ENCODE assay signal across 21 cellular contexts in genomic region chr2:167792126-167792525, GRCh38.
DNase-seq lines count a peak whose midpoint lies in the region; TF ChIP-seq lines count a peak whose summit lies in the region.
"Had no signal": no experiment of that assay in that cellular context is flagged by ENCODE, and none has a peak within 500 bp of the region (broad histone marks: within the 10 kb centered on the region; RNA-seq: fewer than 3 reads in every experiment).

No MANE protein-coding gene starts in this region.

- no peak overlapping the region for H4K8ac ChIP-seq in H9 (replicated peaks; ENCODE audit: insufficient read length, low read depth, low read length)

- no peak for TF ChIP-seq CTCF in H9 (conservative IDR thresholded peaks at IDR 0.05)
- TF ChIP-seq CTCF in endodermal cell (conservative IDR thresholded peaks at IDR 0.05) = no peak

- no peak overlapping the region for H3K56ac ChIP-seq in H9 (ENCODE audit: insufficient read length, low read depth, low read length)

- peak overlapping the region; percentile 35 for H3K27ac ChIP-seq in H9 (ENCODE audit: insufficient read length, low read depth, low read length)
- H3K27ac ChIP-seq in HUES64 (ENCODE audit: low read depth, low read length) = peak overlapping the region; percentile 25; the same call in 1 of the 2 replicates
- H3K27ac ChIP-seq in endodermal cell (ENCODE audit: low read depth, low read length) = no peak overlapping the region
- H3K27ac ChIP-seq: A549; BLaER1 treated with 17β-estradiol and CSF1 and Interleukin-3, amounts not matched to agents 10 nM and 100 nM; GM23248 had no signal

- no peaks in the 10 kb centered on the region for H3K27me3 Mint-ChIP-seq in H9 (ENCODE audit: low read depth)
- H3K27me3 Mint-ChIP-seq in endodermal cell (ENCODE audit: insufficient read depth) = peaks cover 18% of the 10 kb centered on the region

- no peak overlapping the region for H3K9ac ChIP-seq in H9 (ENCODE audit: extremely low read depth, insufficient read length, low read length)
- peak overlapping the region; percentile 5; the same call in 1 of the 2 replicates for H3K9ac ChIP-seq in HUES64 (ENCODE audit: low read depth, low read length)
- H3K9ac ChIP-seq in endodermal cell (ENCODE audit: extremely low read depth, low read length, poor library complexity, severe bottlenecking) = no peak overlapping the region
- H3K9ac ChIP-seq: BLaER1 treated with 17β-estradiol and CSF1 and Interleukin-3, amounts not matched to agents 10 nM and 100 nM; GM23248 had no signal

- no peak overlapping the region for H4K91ac ChIP-seq in H9 (ENCODE audit: insufficient read length, low read depth, low read length)

- no peak overlapping the region for H2BK15ac ChIP-seq in H9 (ENCODE audit: low read depth, low read length)

- H3K14ac ChIP-seq in H9 (ENCODE audit: insufficient read depth, low read length) = no peak overlapping the region

- H3K27me3 ChIP-seq in H9 (ENCODE audit: insufficient read depth, low read length) (no peaks in the 10 kb centered on the region), HUES64 (ENCODE audit: insufficient read depth, low read length) (no peaks in the 10 kb centered on the region), endodermal cell (ENCODE audit: control insufficient read depth, insufficient read depth, low read length, poor library complexity, severe bottlenecking) (peaks cover 11% of the 10 kb centered on the region)
- H3K27me3 ChIP-seq: BE2C; BLaER1 treated with 17β-estradiol and CSF1 and Interleukin-3, amounts not matched to agents 10 nM and 100 nM had no signal

- no CpG with 5 or more reads among the region's 1 CpG for WGBS in H9 (ENCODE audit: extremely low coverage, insufficient read length, low lambda C conversion rate)
- no CpG with 5 or more reads among the region's 1 CpG for WGBS in HUES64
- WGBS in endodermal cell (ENCODE audit: insufficient coverage in 1 of 2, insufficient read length in 1 of 2), 2 experiments = no CpG with 5 or more reads among the region's 1 CpG

- no peaks in the 10 kb centered on the region for H3K23me2 ChIP-seq in H9 (ENCODE audit: insufficient read length, low read depth, low read length, poor library complexity, severe bottlenecking)

- no peak overlapping the region for H3K4me3 Mint-ChIP-seq in H9
- H3K4me3 Mint-ChIP-seq in endodermal cell = no peak overlapping the region
- H3K4me3 Mint-ChIP-seq: CD14-positive monocyte; CD4-positive, alpha-beta T cell; CD8-positive, alpha-beta memory T cell had no signal

- DNase-seq in H9 (no peak), endodermal cell (no peak), cerebellum (ENCODE audit: low spot score) (no peak), NCI-H526 (lab: John Stamatoyannopoulos, UW) (no peak), DMS53 treated with DMSO at 0.1 percent for 48 hours (lab: John Stamatoyannopoulos, UW; ENCODE audit: unreplicated experiment) (no peak), NCI-H2196 treated with DMSO at 0.1 percent for 48 hours (lab: John Stamatoyannopoulos, UW; ENCODE audit: unreplicated experiment) (no peak)
- DNase-seq: 8988T; ACHN; AML-193; BE2C; CD4-positive, alpha-beta T cell; CD8-positive, alpha-beta memory T cell; DMS 273 treated with DMSO at 0.1 percent for 48 hours; DMS79 treated with DMSO at 0.1 percent for 48 hours; GF-D8; GM23248; HCEC 1CT had no signal

- no peak overlapping the region for H4K5ac ChIP-seq in H9 (ENCODE audit: insufficient read length, low read depth, low read length)

- H3K36me3 ChIP-seq in HUES64 (ENCODE audit: insufficient read depth, low read length) (no peaks in the 10 kb centered on the region), endodermal cell (ENCODE audit: control insufficient read depth, insufficient read depth, low read length) (no peaks in the 10 kb centered on the region)
- H3K36me3 ChIP-seq: BE2C; BLaER1 treated with 17β-estradiol and CSF1 and Interleukin-3, amounts not matched to agents 10 nM and 100 nM had no signal

- peak overlapping the region in 2 of 3 experiments; percentile 16 to 45; a peak in 3 of 7 replicates for H3K27ac Mint-ChIP-seq in H9
- peak overlapping the region; percentile 42 for H3K27ac Mint-ChIP-seq in endodermal cell
- H3K27ac Mint-ChIP-seq: CD14-positive monocyte; CD4-positive, alpha-beta T cell; CD8-positive, alpha-beta memory T cell had no signal

- no peak overlapping the region for H2BK12ac ChIP-seq in H9 (ENCODE audit: insufficient read length, low read depth, low read length)

- no peak overlapping the region for H2BK5ac ChIP-seq in H9 (ENCODE audit: insufficient read length, low read length)

- H3K36me3 Mint-ChIP-seq in H9 (ENCODE audit: insufficient read depth in 1 of 3, low read depth in 3 of 3) = peaks cover 3 to 10% (median 6%) of the 10 kb centered on the region in 3 experiments
- H3K36me3 Mint-ChIP-seq in endodermal cell (ENCODE audit: low read depth) = peaks cover 2% of the 10 kb centered on the region
- H3K36me3 Mint-ChIP-seq: CD14-positive monocyte; CD8-positive, alpha-beta memory T cell had no signal

- H2BK20ac ChIP-seq in H9 (ENCODE audit: low read depth, low read length, poor library complexity, severe bottlenecking) = no peak overlapping the region

- no peak overlapping the region for H3T11ph ChIP-seq in H9 (ENCODE audit: low read length)

- no peak overlapping the region for H3K18ac ChIP-seq in H9 (ENCODE audit: insufficient read length, low read depth, low read length)

- H3K4me1 Mint-ChIP-seq in H9 (peaks cover 29 to 39% of the 10 kb centered on the region in 2 experiments), endodermal cell (peaks cover 28% of the 10 kb centered on the region)
- H3K4me1 Mint-ChIP-seq: CD14-positive monocyte; CD8-positive, alpha-beta memory T cell had no signal

- no peaks in the 10 kb centered on the region for H3K9me3 ChIP-seq in H9 (ENCODE audit: control insufficient read depth, low read depth, low read length)
- no peaks in the 10 kb centered on the region for H3K9me3 ChIP-seq in HUES64 (ENCODE audit: insufficient read depth, low read depth, low read length)
- H3K9me3 ChIP-seq in endodermal cell (ENCODE audit: control insufficient read depth, low read length) = no peaks in the 10 kb centered on the region
- H3K9me3 ChIP-seq: A549; BE2C; BLaER1 treated with 17β-estradiol and CSF1 and Interleukin-3, amounts not matched to agents 10 nM and 100 nM had no signal

- H3K4me1 ChIP-seq in H9 (ENCODE audit: insufficient read depth, low read length) (peaks cover 8% of the 10 kb centered on the region), HUES64 (ENCODE audit: insufficient read depth, low read length) (peaks cover 36% of the 10 kb centered on the region), endodermal cell (ENCODE audit: control insufficient read depth, insufficient read depth, low read length) (peaks cover 16% of the 10 kb centered on the region)
- H3K4me1 ChIP-seq: A549; BE2C; BLaER1 treated with 17β-estradiol and CSF1 and Interleukin-3, amounts not matched to agents 10 nM and 100 nM had no signal

- no peaks in the 10 kb centered on the region for H4K20me1 ChIP-seq in H9 (ENCODE audit: control insufficient read depth, insufficient read depth, insufficient read length)
- H4K20me1 ChIP-seq: BLaER1 treated with 17β-estradiol and CSF1 and Interleukin-3, amounts not matched to agents 10 nM and 100 nM had no signal

- no peaks in the 10 kb centered on the region for H3K79me2 ChIP-seq in H9 (ENCODE audit: insufficient read depth, low read length)

- no peak overlapping the region for H2AK5ac ChIP-seq in H9 (ENCODE audit: insufficient read length, low read length)

- no peak overlapping the region for H3K4me3 ChIP-seq in HUES64 (ENCODE audit: low read length)
- no peak overlapping the region for H3K4me3 ChIP-seq in endodermal cell (ENCODE audit: low read length)
- H3K4me3 ChIP-seq: A549; BLaER1 treated with 17β-estradiol and CSF1 and Interleukin-3, amounts not matched to agents 10 nM and 100 nM; GM23248 had no signal

- H3K4me2 ChIP-seq in H9 (ENCODE audit: insufficient read depth, insufficient read length, low read length) = no peak overlapping the region
- H3K4me2 ChIP-seq: A549; BLaER1 treated with 17β-estradiol and CSF1 and Interleukin-3, amounts not matched to agents 10 nM and 100 nM had no signal

- no peak overlapping the region for H3K4ac ChIP-seq in H9 (ENCODE audit: low read depth, low read length)

- H2BK120ac ChIP-seq in H9 (ENCODE audit: low read depth, low read length, poor library complexity, severe bottlenecking) = no peak overlapping the region

- H3K23ac ChIP-seq in H9 (ENCODE audit: insufficient read length, low read depth, low read length) = no peak overlapping the region

- H3K9me3 Mint-ChIP-seq in H9 (peaks cover 3 to 4% of the 10 kb centered on the region in 2 experiments; a peak in 3 of 5 replicates), endodermal cell (peaks cover 4% of the 10 kb centered on the region)

- no peaks in the 10 kb centered on the region for H3K79me1 ChIP-seq in H9 (ENCODE audit: insufficient read depth, low read depth, low read length, poor library complexity, severe bottlenecking)

- no peak overlapping the region for H2AFZ ChIP-seq in H9 (ENCODE audit: low read length)
- H2AFZ ChIP-seq: GM23248 had no signal
